24 cellular contexts compared by ENCODE assay signal in genomic region chr20:37401930-37402675, GRCh38.
"Had no signal": no experiment of that assay in that cellular context is flagged by ENCODE, and none has a peak within 500 bp of the region (broad histone marks: within the 10 kb centered on the region; RNA-seq: fewer than 3 reads in every experiment).

No MANE protein-coding gene starts in this region.

- DNase-seq: effector CD8-positive, alpha-beta T cell; endodermal cell; foreskin fibroblast; gastrocnemius medialis; head of caudate nucleus; hippocampal formation; left cardiac atrium; left ventricle myocardium inferior; lower lobe of right lung; naive thymus-derived CD8-positive, alpha-beta T cell; spleen; stimulated activated CD4-positive, alpha-beta T cell treated with anti-CD3 and anti-CD28 coated beads, Interleukin-4, amount 100 ng/mL, for 4 hours; stimulated activated naive B cell treated with anti-CD40 and anti-IgM and Interleukin-4, amounts not matched to agents 10 μg/mL and 1 μg/mL and 100 μg/mL, for 72 hours; transverse colon; upper lobe of right lung; uterus had no signal

- H3K27ac Mint-ChIP-seq: dendritic cell treated with granulocyte-macrophage colony-stimulating factor and Interleukin-4, amounts not matched to agents 40 ng/mL and 50 ng/mL, for 4 days; endodermal cell; naive thymus-derived CD8-positive, alpha-beta T cell; stimulated activated naive CD8-positive, alpha-beta T cell treated with anti-CD3 and anti-CD28 coated beads, Interleukin-15, Interleukin-2, amounts not matched to agents 100 ng/mL and 50 ng/mL, for 24 hours had no signal

- H3K9me3 Mint-ChIP-seq: dendritic cell treated with granulocyte-macrophage colony-stimulating factor and Interleukin-4, amounts not matched to agents 40 ng/mL and 50 ng/mL, for 4 days; endodermal cell; naive thymus-derived CD8-positive, alpha-beta T cell; stimulated activated naive B cell treated with anti-CD40 and anti-IgM and Interleukin-4, amounts not matched to agents 10 μg/mL and 1 μg/mL and 100 μg/mL, for 72 hours; stimulated activated naive CD8-positive, alpha-beta T cell treated with anti-CD3 and anti-CD28 coated beads, Interleukin-15, Interleukin-2, amounts not matched to agents 100 ng/mL and 50 ng/mL, for 24 hours had no signal

- H3K27me3 ChIP-seq: right atrium auricular region, upper lobe of right lung, uterus had no signal

- ATAC-seq: esophagus mucosa; gastrocnemius medialis; left cardiac atrium; lower lobe of right lung; naive thymus-derived CD8-positive, alpha-beta T cell; stimulated activated naive B cell treated with anti-CD40 and anti-IgM and Interleukin-4, amounts not matched to agents 10 μg/mL and 1 μg/mL and 100 μg/mL, for 72 hours; upper lobe of right lung had no signal

- H3K4me3 Mint-ChIP-seq: dendritic cell treated with granulocyte-macrophage colony-stimulating factor and Interleukin-4, amounts not matched to agents 40 ng/mL and 50 ng/mL, for 4 days; endodermal cell; naive thymus-derived CD8-positive, alpha-beta T cell; stimulated activated naive B cell treated with anti-CD40 and anti-IgM and Interleukin-4, amounts not matched to agents 10 μg/mL and 1 μg/mL and 100 μg/mL, for 72 hours; stimulated activated naive CD8-positive, alpha-beta T cell treated with anti-CD3 and anti-CD28 coated beads, Interleukin-15, Interleukin-2, amounts not matched to agents 100 ng/mL and 50 ng/mL, for 24 hours had no signal

- H3K9me3 ChIP-seq: gastrocnemius medialis, left ventricle myocardium inferior, lower lobe of right lung, prostate gland, right atrium auricular region, spleen, thoracic aorta, transverse colon, upper lobe of right lung, uterus had no signal

- H3K4me3 ChIP-seq: gastrocnemius medialis, left ventricle myocardium inferior, lower lobe of right lung, prostate gland, right atrium auricular region, skin epidermis, spleen, thoracic aorta, transverse colon, upper lobe of right lung, uterus had no signal

- H3K36me3 Mint-ChIP-seq: naive thymus-derived CD8-positive, alpha-beta T cell had no signal

- H3K27ac ChIP-seq: epithelial cell of prostate, gastrocnemius medialis, left ventricle myocardium inferior, lower lobe of right lung, prostate gland, right atrium auricular region, skin epidermis, spleen, thoracic aorta, transverse colon, upper lobe of right lung, uterus had no signal
